Comparison of ENCODE assay signal across 1 cellular context in genomic region chr13:111518161-111518791, GRCh38.
A peak's percentile ranks its signal among the peaks of the same experiment; 100 is the strongest.
TF ChIP-seq lines count a peak whose summit lies in the region.

No MANE protein-coding gene starts in this region.

TF ChIP-seq in HepG2, 621 proteins besides CTCF, POLR2A, EP300 and RAD21 (continued from another document and continues in another):
- TF ChIP-seq MNT (IDR thresholded peaks at IDR 0.05) (peak; percentile 78), ZNF556 (CRISPR knock-in tag; IDR thresholded peaks at IDR 0.05; ENCODE audit: borderline replicate concordance) (no peak), ZBED4 (CRISPR knock-in tag; IDR thresholded peaks at IDR 0.05; ENCODE audit: borderline replicate concordance) (no peak), KLF15 (CRISPR knock-in tag; IDR thresholded peaks at IDR 0.05; ENCODE audit: borderline replicate concordance) (no peak), ATAD3A (CRISPR knock-in tag; IDR thresholded peaks at IDR 0.05) (no peak), HBP1 (CRISPR knock-in tag; IDR thresholded peaks at IDR 0.05; ENCODE audit: low read depth) (no peak), HOXA7 (CRISPR knock-in tag; IDR thresholded peaks at IDR 0.05) (no peak), STAG1 (CRISPR knock-in tag; IDR thresholded peaks at IDR 0.05) (peak; percentile 30; the same call in 1 of the 2 replicates), MYC (CRISPR knock-in tag; IDR thresholded peaks at IDR 0.05; ENCODE audit: borderline replicate concordance) (peak; percentile 70; the same call in 1 of the 2 replicates), MEIS2 (CRISPR knock-in tag; IDR thresholded peaks at IDR 0.05) (no peak), KIAA2018 (CRISPR knock-in tag; IDR thresholded peaks at IDR 0.05; ENCODE audit: borderline replicate concordance) (no peak), ZNF598 (CRISPR knock-in tag; IDR thresholded peaks at IDR 0.05; ENCODE audit: borderline replicate concordance) (no peak), ZNF207 (IDR thresholded peaks at IDR 0.05; ENCODE audit: borderline replicate concordance) (no peak), TFDP1 (CRISPR knock-in tag; IDR thresholded peaks at IDR 0.05; ENCODE audit: borderline replicate concordance) (peak; percentile 73; the same call in 1 of the 2 replicates), ZNF232 (CRISPR knock-in tag; IDR thresholded peaks at IDR 0.05; ENCODE audit: borderline replicate concordance) (no peak), MAX (IDR thresholded peaks at IDR 0.05) (peak; percentile 84), ZNF687 (CRISPR knock-in tag; IDR thresholded peaks at IDR 0.05) (peak; percentile 30; the same call in 1 of the 2 replicates), ZBTB1 (CRISPR knock-in tag; IDR thresholded peaks at IDR 0.05; ENCODE audit: borderline replicate concordance) (no peak), NCOA5 (CRISPR knock-in tag; IDR thresholded peaks at IDR 0.05) (no peak), BCL6 (CRISPR knock-in tag; IDR thresholded peaks at IDR 0.05) (no peak), HOXD1 (CRISPR knock-in tag; IDR thresholded peaks at IDR 0.05) (no peak), HMG20B (CRISPR knock-in tag; conservative IDR thresholded peaks at IDR 0.05) (no peak), KDM4B (CRISPR knock-in tag; IDR thresholded peaks at IDR 0.05) (no peak), ATF2 (CRISPR knock-in tag; IDR thresholded peaks at IDR 0.05) (no peak), ZNF362 (CRISPR knock-in tag; IDR thresholded peaks at IDR 0.05; ENCODE audit: borderline replicate concordance) (no peak), CBX1 (IDR thresholded peaks at IDR 0.05; ENCODE audit: low read depth) (no peak), HMG20A (CRISPR knock-in tag; IDR thresholded peaks at IDR 0.05; ENCODE audit: borderline replicate concordance) (no peak), KLF9 (CRISPR knock-in tag; IDR thresholded peaks at IDR 0.05; ENCODE audit: low read depth) (no peak), ZNF816 (CRISPR knock-in tag; IDR thresholded peaks at IDR 0.05; ENCODE audit: borderline replicate concordance) (no peak), HIVEP1 (CRISPR knock-in tag; IDR thresholded peaks at IDR 0.05) (no peak)
